In genomic region chr18:75491361-75491760, GRCh38 we compare ENCODE assay signal across 29 cellular contexts.
"Had no signal": no experiment of that assay in that cellular context is flagged by ENCODE, and none has a peak within 500 bp of the region (broad histone marks: within the 10 kb centered on the region; RNA-seq: fewer than 3 reads in every experiment).

No MANE protein-coding gene starts in this region.

- H3K36me3 ChIP-seq: gastroesophageal sphincter, pancreas, prostate gland, stomach, thyroid gland, upper lobe of left lung, vagina had no signal

- H3K9me3 Mint-ChIP-seq: activated CD8-positive, alpha-beta T cell treated with anti-CD3 and anti-CD28 coated beads for 36 hours; activated naive CD8-positive, alpha-beta T cell treated with anti-CD3 and anti-CD28 coated beads, Interleukin-2, amount 50 U/mL, for 24 hours; activated T-cell treated with anti-CD3 and anti-CD28 coated beads, Interleukin-2, amount 50 U/mL, for 4 hours; activated T-helper 17 cell treated with anti-CD3 and anti-CD28 coated beads, Interleukin-2, amount 50 U/mL, for 72 hours; naive thymus-derived CD8-positive, alpha-beta T cell; stimulated activated naive B cell treated with anti-CD40 and anti-IgM and Interleukin-4, amounts not matched to agents 10 μg/mL and 1 μg/mL and 100 μg/mL, for 72 hours had no signal

- H3K36me3 Mint-ChIP-seq: brain; naive thymus-derived CD8-positive, alpha-beta T cell; stimulated activated naive B cell treated with anti-CD40 and anti-IgM and Interleukin-4, amounts not matched to agents 10 μg/mL and 1 μg/mL and 100 μg/mL, for 72 hours had no signal

- H3K79me2 ChIP-seq: hepatocyte had no signal

- ATAC-seq: activated CD8-positive, alpha-beta T cell treated with anti-CD3 and anti-CD28 coated beads for 36 hours; activated naive CD8-positive, alpha-beta T cell treated with anti-CD3 and anti-CD28 coated beads, Interleukin-2, amount 50 U/mL, for 24 hours; activated T-cell treated with anti-CD3 and anti-CD28 coated beads, Interleukin-2, amount 50 U/mL, for 4 hours; activated T-helper 17 cell treated with anti-CD3 and anti-CD28 coated beads, Interleukin-2, amount 50 U/mL, for 72 hours; gastroesophageal sphincter; left cardiac atrium; left ventricle myocardium superior; naive thymus-derived CD8-positive, alpha-beta T cell; pancreas; sciatic nerve; stimulated activated naive B cell treated with anti-CD40 and anti-IgM and Interleukin-4, amounts not matched to agents 10 μg/mL and 1 μg/mL and 100 μg/mL, for 72 hours had no signal

- H3K4me2 ChIP-seq: hepatocyte had no signal

- H3K27ac Mint-ChIP-seq: activated CD8-positive, alpha-beta T cell treated with anti-CD3 and anti-CD28 coated beads for 36 hours; activated naive CD8-positive, alpha-beta T cell treated with anti-CD3 and anti-CD28 coated beads, Interleukin-2, amount 50 U/mL, for 24 hours; activated T-helper 17 cell treated with anti-CD3 and anti-CD28 coated beads, Interleukin-2, amount 50 U/mL, for 72 hours; brain; naive thymus-derived CD8-positive, alpha-beta T cell; stimulated activated naive B cell treated with anti-CD40 and anti-IgM and Interleukin-4, amounts not matched to agents 10 μg/mL and 1 μg/mL and 100 μg/mL, for 72 hours had no signal

- H3K4me1 ChIP-seq: gastroesophageal sphincter, pancreas, prostate gland, stomach, thyroid gland, upper lobe of left lung, vagina had no signal

- H3K27me3 ChIP-seq: gastroesophageal sphincter, hepatocyte, thyroid gland, upper lobe of left lung, vagina had no signal

- H3K4me3 ChIP-seq: coronary artery, dorsolateral prefrontal cortex, gastroesophageal sphincter, hepatocyte, pancreas, prostate gland, stomach, thyroid gland, upper lobe of left lung, vagina had no signal

- H3K9me3 ChIP-seq: gastroesophageal sphincter, pancreas, prostate gland, stomach, thyroid gland, upper lobe of left lung, vagina had no signal

- DNase-seq: activated CD4-positive, alpha-beta T cell treated with anti-CD3 and anti-CD28 coated beads, Interleukin-2, amount 50 U/mL, for 1 hour; activated CD8-positive, alpha-beta T cell treated with anti-CD3 and anti-CD28 coated beads for 36 hours; activated gamma-delta T cell treated with Interleukin-2 at 50 U/mL for 16 hours; activated naive CD4-positive, alpha-beta T cell treated with anti-CD3 and anti-CD28 coated beads, Interleukin-2, amount 50 U/mL, for 16 hours; activated naive CD8-positive, alpha-beta T cell treated with anti-CD3 and anti-CD28 coated beads, Interleukin-2, amount 50 U/mL, for 24 hours; activated T-cell treated with anti-CD3 and anti-CD28 coated beads, Interleukin-2, amount 50 U/mL, for 4 hours; dorsolateral prefrontal cortex; effector memory CD4-positive, alpha-beta T cell; left cardiac atrium; left ventricle myocardium superior; naive thymus-derived CD8-positive, alpha-beta T cell; nucleus accumbens; pancreas; retina; stimulated activated CD4-positive, alpha-beta T cell treated with anti-CD3 and anti-CD28 coated beads, Interleukin-15, amount 100 ng/mL, for 24 hours; stimulated activated CD4-positive, alpha-beta T cell treated with anti-CD3 and anti-CD28 coated beads, Interleukin-2, amount 100 ng/mL, for 24 hours; stimulated activated naive B cell treated with anti-CD40 and anti-IgM and Interleukin-4, amounts not matched to agents 10 μg/mL and 1 μg/mL and 100 μg/mL, for 72 hours; stomach; T-helper 9 cell; thyroid gland; upper lobe of left lung had no signal

- H2AFZ ChIP-seq: hepatocyte had no signal

- H3K27ac ChIP-seq: coronary artery, dorsolateral prefrontal cortex, gastroesophageal sphincter, hepatocyte, pancreas, prostate gland, stomach, thyroid gland, upper lobe of left lung, vagina had no signal
